27 cellular contexts compared by ENCODE assay signal in the genomic region with DNA sequence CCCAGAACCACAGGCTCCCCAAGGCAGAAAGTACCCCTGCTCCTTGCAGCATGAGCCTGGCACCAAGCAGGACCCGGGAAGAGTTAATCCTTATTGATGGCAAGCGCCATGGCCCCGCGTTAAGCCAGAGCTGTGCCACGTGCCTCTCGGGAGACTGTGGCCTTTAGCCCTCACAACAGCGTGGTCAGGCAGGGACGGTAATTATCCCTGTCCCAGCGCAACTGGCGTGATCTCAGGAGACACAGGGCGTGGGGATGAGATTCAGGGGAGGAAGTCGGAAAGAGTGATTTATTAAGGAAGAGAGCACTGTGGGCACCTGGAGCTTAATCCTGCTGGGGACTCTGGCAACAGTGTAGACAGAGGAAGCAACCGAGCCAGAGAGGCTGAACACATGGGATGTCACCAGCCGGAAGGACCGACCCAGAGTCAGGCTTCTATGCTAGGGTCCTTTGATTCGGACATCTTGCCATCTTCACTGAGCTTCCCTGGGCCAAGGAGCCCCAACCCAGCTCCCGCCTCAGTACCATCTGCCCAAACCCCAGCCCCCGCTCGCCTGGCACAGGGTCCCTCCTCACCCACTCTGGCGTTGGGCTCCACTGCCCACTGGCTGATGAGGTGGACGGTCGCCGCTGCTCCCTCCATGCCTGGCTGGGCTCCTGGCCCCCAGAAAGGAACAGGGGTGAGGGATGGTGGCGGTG. TPM values are rescaled to one million over a fixed set of nuclear protein-coding genes. Genes with fewer than 3 reads are reported as not detected.
"Had no signal": no experiment of that assay in that cellular context is flagged by ENCODE, and none has a peak within 500 bp of the region (broad histone marks: within the 10 kb centered on the region; RNA-seq: fewer than 3 reads in every experiment).

No MANE protein-coding gene starts in this region.

- H3K27ac Mint-ChIP-seq: activated B cell treated with CpG ODN at 0.5 μM for 24 hours; activated CD4-positive, alpha-beta memory T cell treated with anti-CD3 and anti-CD28 coated beads for 36 hours; activated naive CD8-positive, alpha-beta T cell; activated T-helper 1 cell treated with anti-CD3 and anti-CD28 coated beads, Interleukin-12 subunit alpha, Interleukin-12 subunit beta, Interleukin-2, Interleukin-4 antibody, amounts not matched to agents 30 ng/mL and 10 ng/mL and 1 ng/mL, durations not matched to agents 14 hours and 24 hours and 36 hours; dendritic cell treated with granulocyte-macrophage colony-stimulating factor and Interleukin-4, amounts not matched to agents 40 ng/mL and 50 ng/mL, for 4 days; immature natural killer cell; natural killer cell treated with Interleukin-12 subunit alpha and Interleukin-12 subunit beta and Interleukin-15 and Interleukin-18, amount 100 ng/mL, for 72 hours had no signal

- H3K4me3 Mint-ChIP-seq: activated B cell treated with CpG ODN at 0.5 μM for 24 hours; activated CD4-positive, alpha-beta memory T cell treated with anti-CD3 and anti-CD28 coated beads for 36 hours; activated naive CD8-positive, alpha-beta T cell; activated T-helper 1 cell treated with anti-CD3 and anti-CD28 coated beads, Interleukin-12 subunit alpha, Interleukin-12 subunit beta, Interleukin-2, Interleukin-4 antibody, amounts not matched to agents 30 ng/mL and 10 ng/mL and 1 ng/mL, durations not matched to agents 14 hours and 24 hours and 36 hours; dendritic cell treated with granulocyte-macrophage colony-stimulating factor and Interleukin-4, amounts not matched to agents 40 ng/mL and 50 ng/mL, for 4 days; immature natural killer cell; natural killer cell treated with Interleukin-12 subunit alpha and Interleukin-12 subunit beta and Interleukin-15 and Interleukin-18, amount 100 ng/mL, for 72 hours had no signal

- H3K36me3 Mint-ChIP-seq: activated CD4-positive, alpha-beta memory T cell treated with anti-CD3 and anti-CD28 coated beads for 36 hours; immature natural killer cell; natural killer cell treated with Interleukin-12 subunit alpha and Interleukin-12 subunit beta and Interleukin-15 and Interleukin-18, amount 100 ng/mL, for 72 hours had no signal

- H3K36me3 ChIP-seq: esophagus squamous epithelium had no signal

- H3K4me3 ChIP-seq: esophagus squamous epithelium, heart right ventricle, tibial artery had no signal

- H3K27me3 Mint-ChIP-seq: activated CD4-positive, alpha-beta memory T cell treated with anti-CD3 and anti-CD28 coated beads for 36 hours; activated naive CD8-positive, alpha-beta T cell had no signal

- H3K4me1 ChIP-seq: heart right ventricle, tibial artery had no signal

- DNase-seq: activated B cell treated with CpG ODN at 0.5 μM for 24 hours; activated CD4-positive, alpha-beta memory T cell treated with anti-CD3 and anti-CD28 coated beads for 36 hours; activated CD4-positive, alpha-beta T cell treated with anti-CD3 and anti-CD28 coated beads for 4 hours; activated T-cell treated with anti-CD3 and anti-CD28 coated beads for 4 hours; effector CD8-positive, alpha-beta T cell; esophagus squamous epithelium; heart right ventricle; immature natural killer cell; kidney glomerular epithelial cell; mesendoderm; retina; stimulated activated CD4-positive, alpha-beta T cell treated with anti-CD3 and anti-CD28 coated beads, Interleukin-2, amount 100 ng/mL, for 24 hours; stimulated activated naive CD4-positive, alpha-beta T cell treated with Interleukin-2 at 50 U/mL for 16 hours; tibial artery had no signal

- H3K9me3 ChIP-seq: esophagus squamous epithelium, heart right ventricle, tibial artery had no signal

- FAIRE-seq: bronchial epithelial cell, TTC549 had no signal

- ATAC-seq: heart right ventricle; natural killer cell treated with Interleukin-12 subunit alpha and Interleukin-12 subunit beta and Interleukin-15 and Interleukin-18, amount 100 ng/mL, for 72 hours had no signal

- H3K27ac ChIP-seq: esophagus squamous epithelium, heart right ventricle, tibial artery had no signal

- H3K9me3 Mint-ChIP-seq: activated B cell treated with CpG ODN at 0.5 μM for 24 hours; activated CD4-positive, alpha-beta memory T cell treated with anti-CD3 and anti-CD28 coated beads for 36 hours; activated T-helper 1 cell treated with anti-CD3 and anti-CD28 coated beads, Interleukin-12 subunit alpha, Interleukin-12 subunit beta, Interleukin-2, Interleukin-4 antibody, amounts not matched to agents 30 ng/mL and 10 ng/mL and 1 ng/mL, durations not matched to agents 14 hours and 24 hours and 36 hours; immature natural killer cell; natural killer cell treated with Interleukin-12 subunit alpha and Interleukin-12 subunit beta and Interleukin-15 and Interleukin-18, amount 100 ng/mL, for 72 hours had no signal

- H3K4me1 Mint-ChIP-seq: activated B cell treated with CpG ODN at 0.5 μM for 24 hours, immature natural killer cell had no signal

RNA-seq across cellular contexts. Expression of a gene that starts 16.9 kb away (rescaled TPM):
- total RNA-seq: activated B cell treated with CpG ODN at 0.5 μM for 24 hours; activated CD4-positive, alpha-beta memory T cell treated with anti-CD3 and anti-CD28 coated beads for 36 hours; activated T-helper 1 cell treated with anti-CD3 and anti-CD28 coated beads, Interleukin-12 subunit alpha, Interleukin-12 subunit beta, Interleukin-2, Interleukin-4 antibody, amounts not matched to agents 30 ng/mL and 10 ng/mL and 1 ng/mL, durations not matched to agents 14 hours and 24 hours and 36 hours; cerebellum; heart right ventricle; liver; natural killer cell treated with Interleukin-12 subunit alpha and Interleukin-12 subunit beta and Interleukin-15 and Interleukin-18, amount 100 ng/mL, for 72 hours; omental fat pad; posterior vena cava; subcutaneous adipose tissue; T-helper 2 cell treated with Interferon-gamma antibody and Interleukin-4, amounts not matched to agents 100 ng/mL and 5 ng/mL, for 36 hours; urinary bladder had no signal
- polyA plus RNA-seq: heart right ventricle, immature natural killer cell, liver, urinary bladder had no signal

RNA-seq across cellular contexts. Expression of a gene that starts 28.5 kb away (rescaled TPM):
- total RNA-seq: activated B cell treated with CpG ODN at 0.5 μM for 24 hours; activated CD4-positive, alpha-beta memory T cell treated with anti-CD3 and anti-CD28 coated beads for 36 hours; activated T-helper 1 cell treated with anti-CD3 and anti-CD28 coated beads, Interleukin-12 subunit alpha, Interleukin-12 subunit beta, Interleukin-2, Interleukin-4 antibody, amounts not matched to agents 30 ng/mL and 10 ng/mL and 1 ng/mL, durations not matched to agents 14 hours and 24 hours and 36 hours; bronchial epithelial cell; cerebellum; heart right ventricle; liver; natural killer cell treated with Interleukin-12 subunit alpha and Interleukin-12 subunit beta and Interleukin-15 and Interleukin-18, amount 100 ng/mL, for 72 hours; omental fat pad; posterior vena cava; T-helper 2 cell treated with Interferon-gamma antibody and Interleukin-4, amounts not matched to agents 100 ng/mL and 5 ng/mL, for 36 hours; urinary bladder had no signal
- polyA plus RNA-seq: heart right ventricle, immature natural killer cell, liver, urinary bladder had no signal

RNA-seq across cellular contexts. Expression of a gene that starts 29.5 kb away (rescaled TPM):
- total RNA-seq: activated B cell treated with CpG ODN at 0.5 μM for 24 hours; activated CD4-positive, alpha-beta memory T cell treated with anti-CD3 and anti-CD28 coated beads for 36 hours; activated T-helper 1 cell treated with anti-CD3 and anti-CD28 coated beads, Interleukin-12 subunit alpha, Interleukin-12 subunit beta, Interleukin-2, Interleukin-4 antibody, amounts not matched to agents 30 ng/mL and 10 ng/mL and 1 ng/mL, durations not matched to agents 14 hours and 24 hours and 36 hours; cerebellum; heart right ventricle; natural killer cell treated with Interleukin-12 subunit alpha and Interleukin-12 subunit beta and Interleukin-15 and Interleukin-18, amount 100 ng/mL, for 72 hours; omental fat pad; posterior vena cava; subcutaneous adipose tissue; T-helper 2 cell treated with Interferon-gamma antibody and Interleukin-4, amounts not matched to agents 100 ng/mL and 5 ng/mL, for 36 hours had no signal
- polyA plus RNA-seq: heart right ventricle, immature natural killer cell, liver had no signal

RNA-seq across cellular contexts. Expression of a gene that starts 34.9 kb away (rescaled TPM):
- total RNA-seq: activated B cell treated with CpG ODN at 0.5 μM for 24 hours had no signal
- polyA plus RNA-seq: immature natural killer cell had no signal
